In genomic region chr18:39749154-39749553, GRCh38 we compare ENCODE assay signal across 31 cellular contexts.
"Had no signal": no experiment of that assay in that cellular context is flagged by ENCODE, and none has a peak within 500 bp of the region (broad histone marks: within the 10 kb centered on the region; RNA-seq: fewer than 3 reads in every experiment).

No MANE protein-coding gene starts in this region.

- H3K27me3 Mint-ChIP-seq: activated CD4-positive, alpha-beta memory T cell treated with anti-CD3 and anti-CD28 coated beads, Interleukin-2, amount 10 ng/mL, durations not matched to agents 7 days and 5 days; activated CD8-positive, alpha-beta memory T cell treated with anti-CD3 and anti-CD28 coated beads, Interleukin-2, amount 10 ng/mL, durations not matched to agents 7 days and 5 days; activated naive CD4-positive, alpha-beta T cell treated with anti-CD3 and anti-CD28 coated beads, Interleukin-2, amount 10 ng/mL, durations not matched to agents 7 days and 5 days; activated naive CD8-positive, alpha-beta T cell; activated naive CD8-positive, alpha-beta T cell treated with anti-CD3 and anti-CD28 coated beads, Interleukin-2, amount 50 U/mL, for 24 hours; brain had no signal

- H3K36me3 Mint-ChIP-seq: activated CD8-positive, alpha-beta memory T cell treated with anti-CD3 and anti-CD28 coated beads, Interleukin-2, amount 10 ng/mL, durations not matched to agents 7 days and 5 days; activated naive CD4-positive, alpha-beta T cell treated with anti-CD3 and anti-CD28 coated beads, Interleukin-2, amount 10 ng/mL, durations not matched to agents 7 days and 5 days; activated naive CD8-positive, alpha-beta T cell; brain had no signal

- H3K4me2 ChIP-seq: KMS-11 had no signal

- H3K4me1 Mint-ChIP-seq: activated CD4-positive, alpha-beta memory T cell treated with anti-CD3 and anti-CD28 coated beads, Interleukin-2, amount 10 ng/mL, durations not matched to agents 7 days and 5 days; activated CD8-positive, alpha-beta memory T cell treated with anti-CD3 and anti-CD28 coated beads, Interleukin-2, amount 10 ng/mL, durations not matched to agents 7 days and 5 days; activated naive CD4-positive, alpha-beta T cell treated with anti-CD3 and anti-CD28 coated beads, Interleukin-2, amount 10 ng/mL, durations not matched to agents 7 days and 5 days; activated naive CD8-positive, alpha-beta T cell treated with anti-CD3 and anti-CD28 coated beads, Interleukin-2, amount 50 U/mL, for 24 hours had no signal

- H3K27ac Mint-ChIP-seq: activated CD4-positive, alpha-beta memory T cell treated with anti-CD3 and anti-CD28 coated beads, Interleukin-2, amount 10 ng/mL, durations not matched to agents 7 days and 5 days; activated CD8-positive, alpha-beta memory T cell treated with anti-CD3 and anti-CD28 coated beads, Interleukin-2, amount 10 ng/mL, durations not matched to agents 7 days and 5 days; activated naive CD4-positive, alpha-beta T cell treated with anti-CD3 and anti-CD28 coated beads, Interleukin-2, amount 10 ng/mL, durations not matched to agents 7 days and 5 days; activated naive CD8-positive, alpha-beta T cell; activated naive CD8-positive, alpha-beta T cell treated with anti-CD3 and anti-CD28 coated beads, Interleukin-2, amount 50 U/mL, for 24 hours; brain had no signal

- H3K9ac ChIP-seq: KMS-11 had no signal

- ATAC-seq: activated CD8-positive, alpha-beta memory T cell treated with anti-CD3 and anti-CD28 coated beads, Interleukin-2, amount 10 ng/mL, durations not matched to agents 7 days and 5 days; activated naive CD8-positive, alpha-beta T cell treated with anti-CD3 and anti-CD28 coated beads, Interleukin-2, amount 50 U/mL, for 24 hours; Panc1; SK-N-SH treated with all-trans-retinoic acid at 6 μM for 48 hours had no signal

- H3K4me3 Mint-ChIP-seq: activated CD4-positive, alpha-beta memory T cell treated with anti-CD3 and anti-CD28 coated beads, Interleukin-2, amount 10 ng/mL, durations not matched to agents 7 days and 5 days; activated CD8-positive, alpha-beta memory T cell treated with anti-CD3 and anti-CD28 coated beads, Interleukin-2, amount 10 ng/mL, durations not matched to agents 7 days and 5 days; activated naive CD4-positive, alpha-beta T cell treated with anti-CD3 and anti-CD28 coated beads, Interleukin-2, amount 10 ng/mL, durations not matched to agents 7 days and 5 days; activated naive CD8-positive, alpha-beta T cell; activated naive CD8-positive, alpha-beta T cell treated with anti-CD3 and anti-CD28 coated beads, Interleukin-2, amount 50 U/mL, for 24 hours; brain had no signal

- H3K27ac ChIP-seq: KMS-11, WERI-Rb-1 had no signal

- H3K36me3 ChIP-seq: WERI-Rb-1 had no signal

- DNase-seq: activated CD4-positive, alpha-beta memory T cell treated with anti-CD3 and anti-CD28 coated beads, Interleukin-2, amount 10 ng/mL, durations not matched to agents 7 days and 5 days; activated CD4-positive, alpha-beta T cell treated with anti-CD3 and anti-CD28 coated beads for 1 hour; activated CD4-positive, alpha-beta T cell treated with anti-CD3 and anti-CD28 coated beads for 48 hours; activated CD4-positive, CD25-positive, alpha-beta regulatory T cell; activated CD8-positive, alpha-beta memory T cell treated with anti-CD3 and anti-CD28 coated beads for 24 hours; activated CD8-positive, alpha-beta memory T cell treated with anti-CD3 and anti-CD28 coated beads, Interleukin-2, amount 10 ng/mL, durations not matched to agents 7 days and 5 days; activated CD8-positive, alpha-beta memory T cell treated with anti-CD3 and anti-CD28 coated beads, Interleukin-2, amount 50 U/mL, for 48 hours; activated effector memory CD4-positive, alpha-beta T cell treated with Interleukin-2 at 50 U/mL for 16 hours; activated naive CD4-positive, alpha-beta T cell treated with anti-CD3 and anti-CD28 coated beads, Interleukin-2, amount 10 ng/mL, durations not matched to agents 7 days and 5 days; activated naive CD8-positive, alpha-beta T cell treated with anti-CD3 and anti-CD28 coated beads, Interleukin-2, amount 50 U/mL, for 24 hours; activated T-cell treated with anti-CD3 and anti-CD28 coated beads, Interleukin-2, amount 50 U/mL, for 48 hours; anterior cingulate cortex; caudate nucleus; NCI-H1092; NCI-H1436 treated with DMSO at 0.1 percent for 48 hours; NCI-H1694 treated with DMSO at 0.1 percent for 48 hours; NCI-H2029; NCI-H345; NCI-H524 treated with DMSO at 0.1 percent for 48 hours; RPMI8226; SHP77 treated with DMSO at 0.1 percent for 48 hours; SW 1271; T-helper 1 cell; T-helper 2 cell; T-helper 9 cell; WERI-Rb-1 had no signal
